Comparison of ENCODE assay signal across 8 cellular contexts in the genomic region with DNA sequence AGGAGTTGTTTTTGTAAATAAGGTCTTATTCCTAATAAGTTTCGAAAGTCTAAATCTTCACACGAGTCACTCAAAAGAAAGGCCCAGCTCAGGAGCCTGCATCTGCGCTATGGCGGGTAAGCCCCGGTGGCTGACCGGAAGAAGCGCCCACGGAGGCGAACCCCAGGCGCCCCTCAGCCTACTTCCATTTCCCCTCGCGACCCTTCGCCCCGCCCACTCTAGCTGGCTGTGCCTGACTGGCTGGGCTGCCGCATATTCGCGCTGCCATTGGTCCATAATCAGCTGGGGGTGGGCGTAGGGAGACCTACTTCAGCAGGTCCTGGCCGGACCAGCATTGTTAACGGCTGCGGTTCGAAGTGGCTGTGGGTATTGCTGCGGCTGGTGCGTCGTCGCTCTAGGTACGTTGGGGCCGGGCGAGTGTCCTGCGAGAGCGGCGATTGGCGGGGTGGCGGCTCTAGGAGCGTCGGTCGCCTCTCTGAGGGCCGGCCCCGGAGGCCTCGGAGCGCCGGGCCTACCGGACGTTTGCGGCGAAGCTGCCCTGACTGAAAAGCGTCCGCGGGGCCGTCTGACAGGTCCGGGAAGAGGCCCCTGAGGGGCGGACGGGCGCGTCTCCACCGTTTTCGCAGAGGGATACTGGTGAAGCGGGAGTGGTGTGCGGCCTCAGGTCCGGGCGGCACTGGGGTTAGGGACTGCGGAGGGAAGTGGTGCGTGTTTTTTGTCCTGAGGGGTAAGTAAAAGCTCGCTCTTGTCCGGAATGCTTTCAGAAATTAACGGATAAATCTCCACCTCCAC. TPM values are rescaled to one million over a fixed set of nuclear protein-coding genes. Genes with fewer than 3 reads are reported as not detected.
A peak's percentile ranks its signal among the peaks of the same experiment; 100 is the strongest.
DNase-seq lines count a peak whose midpoint lies in the region; ATAC-seq and TF ChIP-seq lines count a peak whose summit lies in the region.

Gene ATF7IP2 (plus strand): TSS at position 337 of the 792 bp plus-strand sequence. CDS start 44,560 bp downstream, outside the sequence.

- intact Hi-C loops in adrenal gland (cut with DNase I) (no loop called here), left ventricle myocardium inferior (cut with micrococcal nuclease) (no loop called here)

- H3K4me1 ChIP-seq in adrenal gland (replicated peaks in 1 of 2) (peaks cover 5 to 14% of the 10 kb centered on the region in 2 donors), left ventricle myocardium inferior (peaks cover 38% of the 10 kb centered on the region)

- H3K27ac Mint-ChIP-seq in progenitor cell of endocrine pancreas, result peak within 1 kb of the TSS; percentile 98

- H3K9me3 ChIP-seq in AG04450 (ENCODE audit: control insufficient read depth, insufficient read depth, low read length) (peaks cover 11% of the 10 kb centered on the region; the same call in 1 of the 2 replicates), adrenal gland (replicated peaks in 1 of 3) (no peaks in the 10 kb centered on the region), left ventricle myocardium inferior (replicated peaks) (no peaks in the 10 kb centered on the region)

- peak within 1 kb of the TSS; percentile 79 for H3K4me3 ChIP-seq in AG04450 (ENCODE audit: low read depth, low read length)
- H3K4me3 ChIP-seq in adrenal gland, result peak within 1 kb of the TSS; percentile 28 to 80 (median 60)
- H3K4me3 ChIP-seq in left ventricle myocardium inferior, result peak within 1 kb of the TSS; percentile 82

- H3K27me3 ChIP-seq in AG04450 (ENCODE audit: control insufficient read depth, insufficient read depth, low read length) (no peaks in the 10 kb centered on the region), adrenal gland (no peaks in the 10 kb centered on the region), left ventricle myocardium inferior (ENCODE audit: low read depth) (no peaks in the 10 kb centered on the region)

- H3K27ac ChIP-seq in AG04450 (ENCODE audit: low read depth, low read length) (peak within 1 kb of the TSS; percentile 61), adrenal gland (peak within 1 kb of the TSS; percentile 65 to 86 (median 83)), left ventricle myocardium inferior (replicated peaks) (peak within 1 kb of the TSS; percentile 92)

- peak within 1 kb of the TSS; percentile 89 for H3K4me3 Mint-ChIP-seq in progenitor cell of endocrine pancreas (ENCODE audit: low read depth)

- TF ChIP-seq POLR2A in GM19099 (IDR thresholded peaks at IDR 0.05; ENCODE audit: extremely low read depth, insufficient read length, low read depth) (peak; percentile 97), adrenal gland (IDR thresholded peaks at IDR 0.05) (peak; percentile 78 to 95)

- DNase-seq in AG04450 (ENCODE audit: low read depth, low spot score) (peak; percentile 59), T follicular helper cell (ENCODE audit: low read depth) (peak; percentile 72), adrenal gland (peak; percentile 91 to 97 (median 95)), left ventricle myocardium inferior (peak; percentile 92), progenitor cell of endocrine pancreas (ENCODE audit: low spot score, unreplicated experiment) (peak; percentile 77), ureter (ENCODE audit: low spot score) (peak; percentile 92)

- H3K27me3 Mint-ChIP-seq in progenitor cell of endocrine pancreas, result no peaks in the 10 kb centered on the region

- CTCF ChIA-PET in AG04450 (lab: Charles Lee), result no interaction called here

- WGBS in adrenal gland, 4 donors, result 3 to 11% (median 5%) methylated on average over 21 to 66 of the region's 66 CpGs

- H3K36me3 Mint-ChIP-seq in progenitor cell of endocrine pancreas (ENCODE audit: insufficient read depth), result peaks cover 29% of the 10 kb centered on the region

- H3K36me3 ChIP-seq in adrenal gland (replicated peaks in 1 of 2), result no peaks in the 10 kb centered on the region
- peaks cover 7% of the 10 kb centered on the region for H3K36me3 ChIP-seq in left ventricle myocardium inferior

- ATAC-seq in HG03439 (IDR thresholded peaks at IDR 0.05; ENCODE audit: unreplicated experiment), result peak; percentile 93

- POLR2A ChIA-PET in AG04450 (lab: Yijun Ruan, JAX), result no interaction called here

- H3K9me3 Mint-ChIP-seq in progenitor cell of endocrine pancreas (ENCODE audit: low read depth), result peaks cover 3% of the 10 kb centered on the region

- peaks cover 14% of the 10 kb centered on the region for H3K4me1 Mint-ChIP-seq in progenitor cell of endocrine pancreas (ENCODE audit: low read depth)

- TF ChIP-seq CTCF in AG04450 (IDR thresholded peaks at IDR 0.05; ENCODE audit: low read depth, low read length) (no peak), adrenal gland (IDR thresholded peaks at IDR 0.05) (no peak), left ventricle myocardium inferior (IDR thresholded peaks at IDR 0.05; ENCODE audit: borderline replicate concordance) (no peak), progenitor cell of endocrine pancreas (IDR thresholded peaks at IDR 0.05; ENCODE audit: unreplicated experiment) (no peak)

RNA-seq across cellular contexts. Expression of gene ATF7IP2, which starts in this region (rescaled TPM):
- 4.8 and 6.3 TPM in 2 replicates for polyA plus RNA-seq in AG04450 (2011; rRNA removed)
- 4.0 and 6.6 TPM in 2 replicates for polyA minus RNA-seq in AG04450 (2011; rRNA and poly(A)+ RNA removed)
- total RNA-seq in adrenal gland, result 10 to 100 TPM; 28.6 to 97.6 (median 68.5) TPM
- 10 to 100 TPM; 73.3 to 78.0 (median 77.7) TPM for polyA plus RNA-seq in adrenal gland
- 53.6 TPM for total RNA-seq in left ventricle myocardium inferior
- 80.7 and 83.0 TPM in 2 replicates for total RNA-seq in progenitor cell of endocrine pancreas
- total RNA-seq in ureter, result 50.4 TPM

Comparison
In these comparisons a context has a peak if more than half of its experiments do, and no peak if none do; other contexts are left out.
1. Peak in every context shown above with its lines: DNase-seq, ATAC-seq, H3K4me3 ChIP-seq and H3K27ac ChIP-seq.
2. RNA of gene ATF7IP2 (polyA plus RNA-seq): 73.3 to 78.0 TPM in adrenal gland; 4.8 to 6.3 TPM in AG04450; every median in the first group is over 10 times any median in the second.